Comparison of ENCODE assay signal across 8 cellular contexts in the genomic region with DNA sequence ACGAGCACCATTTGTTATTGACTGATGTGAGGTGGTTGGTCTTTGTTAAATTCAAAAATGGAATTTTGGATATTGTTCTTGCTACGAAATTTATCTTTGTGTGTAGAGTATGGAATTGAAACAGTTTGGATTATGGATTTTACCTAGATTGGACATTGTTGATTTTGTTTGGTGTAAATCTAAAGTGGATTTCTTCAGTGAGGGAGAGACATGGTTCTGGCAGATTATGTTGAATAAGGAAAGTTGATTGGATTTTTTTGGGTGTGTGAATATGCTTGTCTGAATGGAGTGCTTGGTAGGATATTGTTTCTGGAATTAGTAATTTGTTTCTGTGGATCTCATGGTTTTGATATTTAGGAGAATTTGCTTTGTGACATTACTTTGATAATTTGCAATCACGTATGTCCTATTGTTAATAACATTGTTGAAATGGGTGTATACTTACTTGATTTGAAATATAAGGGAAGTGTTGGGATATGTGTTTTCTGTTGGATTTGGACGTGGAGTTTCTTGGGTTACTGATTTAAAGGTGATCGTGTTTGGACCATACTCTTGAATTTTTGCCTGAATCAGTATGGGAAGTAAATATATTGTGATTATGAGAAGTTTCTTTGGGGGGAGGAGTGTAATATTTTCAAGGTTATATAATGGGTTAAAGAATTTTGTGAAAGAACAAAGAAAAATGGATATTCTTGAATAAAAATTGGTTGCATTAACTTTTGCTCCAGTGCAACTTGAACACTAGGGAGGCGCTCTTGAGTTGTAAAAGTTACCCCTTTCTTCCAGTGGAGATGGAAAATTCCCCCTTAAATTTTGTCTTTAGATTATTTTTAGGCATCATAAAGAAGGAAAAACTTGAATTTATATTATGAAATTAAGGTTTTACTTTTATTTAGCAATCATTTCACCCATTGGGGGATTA. TPM values are rescaled to one million over a fixed set of nuclear protein-coding genes. Genes with fewer than 3 reads are reported as not detected.
DNase-seq lines count a peak whose midpoint lies in the region; ATAC-seq, FAIRE-seq and TF ChIP-seq lines count a peak whose summit lies in the region.

No MANE protein-coding gene starts in this region.

- H2BK15ac ChIP-seq in IMR-90 (ENCODE audit: low read depth, low read length) = no peak overlapping the region

- H3K27ac ChIP-seq in C4-2B (peak overlapping the region; percentile 81), IMR-90 (ENCODE audit: insufficient read depth, low read length) (no peak overlapping the region), lower lobe of right lung (peak overlapping the region; percentile 96), substantia nigra (ENCODE audit: low read depth, low read length, poor library complexity, severe bottlenecking) (no peak overlapping the region)

- H3K9me3 Mint-ChIP-seq in activated naive CD8-positive, alpha-beta T cell (ENCODE audit: low read depth) = peaks cover 12% of the 10 kb centered on the region

- no peak overlapping the region for H3K56ac ChIP-seq in IMR-90 (ENCODE audit: extremely low read depth, insufficient read depth, low read length)

- no peak overlapping the region for H2AK9ac ChIP-seq in IMR-90 (replicated peaks; ENCODE audit: low read depth, low read length, poor library complexity)

- no peak overlapping the region for H2AFZ ChIP-seq in IMR-90 (replicated peaks; ENCODE audit: low read length, poor library complexity)

- no peak overlapping the region for H3K4ac ChIP-seq in IMR-90 (ENCODE audit: low read depth, low read length)

- DNase-seq in IMR-90 (peak; percentile 50), lower lobe of right lung (no peak), NK-92 (lab: John Stamatoyannopoulos, UW; ENCODE audit: unreplicated experiment) (no peak), substantia nigra (lab: John Stamatoyannopoulos, UW) (no peak), urothelium cell line (ENCODE audit: low spot score) (no peak)

- H2BK5ac ChIP-seq in IMR-90 (ENCODE audit: low read depth, low read length, poor library complexity, severe bottlenecking) = no peak overlapping the region

- H3K9me3 ChIP-seq in IMR-90 (ENCODE audit: control insufficient read depth, insufficient read depth, low read length) (no peaks in the 10 kb centered on the region), lower lobe of right lung (no peaks in the 10 kb centered on the region)

- no peak overlapping the region for H3K18ac ChIP-seq in IMR-90 (ENCODE audit: low read depth, low read length)

- no peak overlapping the region for H2BK120ac ChIP-seq in IMR-90 (ENCODE audit: low read depth, low read length)

- H3K79me1 ChIP-seq in IMR-90 (ENCODE audit: low read depth in 1 of 2, low read length in 2 of 2) = peaks cover 0 to 5% of the 10 kb centered on the region in 2 experiments; a peak in 1 of 4 replicates

- H3K36me3 ChIP-seq in IMR-90 (ENCODE audit: control insufficient read depth, insufficient read depth, low read length) (peaks cover 27% of the 10 kb centered on the region), lower lobe of right lung (peaks cover 48% of the 10 kb centered on the region)

- no peak overlapping the region for H2AK5ac ChIP-seq in IMR-90 (ENCODE audit: low read depth, low read length)

- H3K27ac Mint-ChIP-seq in activated naive CD8-positive, alpha-beta T cell = peak overlapping the region; percentile 77

- H3K36me3 Mint-ChIP-seq in activated naive CD8-positive, alpha-beta T cell = peaks cover 45% of the 10 kb centered on the region

- H3K27me3 Mint-ChIP-seq in activated naive CD8-positive, alpha-beta T cell = no peaks in the 10 kb centered on the region

- TF ChIP-seq POLR2A in IMR-90 (IDR thresholded peaks at IDR 0.05; ENCODE audit: low read depth, low read length) = no peak

- peak overlapping the region; percentile 68 for H3K4me3 Mint-ChIP-seq in activated naive CD8-positive, alpha-beta T cell

- intact Hi-C loops in IMR-90 (cut with micrococcal nuclease) (no loop called here), lower lobe of right lung (cut with DNase I) (no loop called here)

- H3K9ac ChIP-seq in IMR-90 (ENCODE audit: low read depth, low read length) = no peak overlapping the region

- H3K4me1 ChIP-seq in IMR-90 (ENCODE audit: control insufficient read depth, insufficient read depth, low read length) (peaks cover 3% of the 10 kb centered on the region; the same call in 1 of the 2 replicates), lower lobe of right lung (peaks cover 62% of the 10 kb centered on the region)

- no peaks in the 10 kb centered on the region for H3K27me3 ChIP-seq in IMR-90 (ENCODE audit: control insufficient read depth, insufficient read depth, low read length)
- H3K27me3 ChIP-seq in lower lobe of right lung (ENCODE audit: low read depth) = no peaks in the 10 kb centered on the region

- no peak overlapping the region for H3K14ac ChIP-seq in IMR-90 (replicated peaks; ENCODE audit: low read depth, low read length)

- no peak for TF ChIP-seq RAD21 in IMR-90 (IDR thresholded peaks at IDR 0.05; ENCODE audit: low read length)

- H4K5ac ChIP-seq in IMR-90 (ENCODE audit: low read depth, low read length) = no peak overlapping the region

- H4K91ac ChIP-seq in IMR-90 (ENCODE audit: insufficient read depth, low read depth, low read length) = no peak overlapping the region

- no TSS peak for BruUV-seq in IMR-90 (replicated peaks; lab: Mats Ljungman, UMichigan)

- TF ChIP-seq CTCF in C4-2B (conservative IDR thresholded peaks at IDR 0.05) (peak; percentile 51), IMR-90 (conservative IDR thresholded peaks at IDR 0.05; ENCODE audit: low read depth, low read length) (peak; percentile 52), lower lobe of right lung (IDR thresholded peaks at IDR 0.05) (peak; percentile 32)

- H3K23ac ChIP-seq in IMR-90 (ENCODE audit: low read depth, low read length) = no peak overlapping the region

- no peak for ATAC-seq in IMR-90 (ENCODE audit: low read depth)
- no peak for ATAC-seq in lower lobe of right lung
- ATAC-seq in HG03571 (IDR thresholded peaks at IDR 0.05; ENCODE audit: unreplicated experiment) = no peak

- POLR2A ChIA-PET in IMR-90 (lab: Charles Lee; ENCODE audit: unreplicated experiment) = interaction anchor here (0.9 to 3.2 kb wide), 5 partner anchors 10 to 97 kb away, joined by 3 to 25 read pairs (median 4); no protein-coding TSS in a partner anchor

- WGBS in IMR-90 (ENCODE audit: extremely low coverage in 2 of 2, insufficient read length in 1 of 2), 2 experiments = 100% methylated on average over 1 of the region's 6 CpGs

- H3K9me1 ChIP-seq in IMR-90 (ENCODE audit: insufficient read depth, low read length) = no peaks in the 10 kb centered on the region

- H3K4me1 Mint-ChIP-seq in activated naive CD8-positive, alpha-beta T cell (ENCODE audit: low read depth) = peaks cover 57% of the 10 kb centered on the region

- no peak overlapping the region for H2BK20ac ChIP-seq in IMR-90 (ENCODE audit: low read depth, low read length)

- in situ Hi-C loops in IMR-90 (cut with MboI; ENCODE audit: low sequenced_read_pairs) = no loop called here

- dilution Hi-C loops in IMR-90 (cut with HindIII; ENCODE audit: low sequenced_read_pairs, unreplicated experiment) = no loop called here

- peaks cover 21% of the 10 kb centered on the region for H4K20me1 ChIP-seq in IMR-90 (ENCODE audit: insufficient read depth, low read length)

- no peak overlapping the region; a peak in 1 of 4 replicates for H4K8ac ChIP-seq in IMR-90 (ENCODE audit: low read depth in 2 of 2, low read length in 2 of 2)

- CTCF ChIA-PET in IMR-90 (lab: Yijun Ruan, JAX) = interaction anchor here (0.6 to 1.6 kb wide), 5 partner anchors 10 to 136 kb away, joined by 3 to 7 read pairs (median 4); no protein-coding TSS in a partner anchor

- no peak for FAIRE-seq in urothelium cell line (lab: Jason Lieb, UNC)

- H3K4me2 ChIP-seq in IMR-90 (ENCODE audit: low read depth, low read length) = peak overlapping the region; percentile 19; the same call in 1 of the 2 replicates

- no peak overlapping the region for H3K4me3 ChIP-seq in IMR-90 (ENCODE audit: insufficient read depth, low read depth, low read length)
- H3K4me3 ChIP-seq in lower lobe of right lung = peak overlapping the region; percentile 66

TF ChIP-seq in IMR-90, 13 proteins besides CTCF, POLR2A, EP300 and RAD21:
- TF ChIP-seq RCOR1 (IDR thresholded peaks at IDR 0.05; ENCODE audit: insufficient replicate concordance, low read length) (peak; percentile 87), CEBPB (IDR thresholded peaks at IDR 0.05; ENCODE audit: low read depth, low read length) (no peak)

RNA-seq across cellular contexts. Expression of a gene that starts 0.9 kb away (rescaled TPM):
- 64.7 and 71.4 TPM in 2 replicates for total RNA-seq in IMR-90 (2012; rRNA removed)
- 37.8 and 44.9 TPM in 2 replicates for polyA plus RNA-seq in IMR-90 (2012; rRNA removed)
- 9.0 and 12.0 TPM in 2 replicates for polyA plus RNA-seq in IMR-90 (2012; cell fraction: cytosol; rRNA removed)
- 54.1 and 206 TPM in 2 replicates for polyA plus RNA-seq in IMR-90 (2012; cell fraction: nucleus; rRNA removed; ENCODE audit: low replicate concordance)
- total RNA-seq in lower lobe of right lung = 158 TPM

Comparison
In these comparisons a context has a peak if more than half of its experiments do, and no peak if none do; other contexts are left out.
1. H3K27ac ChIP-seq: peak in C4-2B (single experiment) and lower lobe of right lung (single experiment); none in IMR-90 (single experiment) and substantia nigra (single experiment).
2. Peak in every context shown above with its lines, with median percentiles within 50 percentile points of each other: CTCF ChIP-seq.